ENCODE assay signal across 1 cellular context in genomic region chr4:8858188-8858924, GRCh38.
TF ChIP-seq lines count a peak whose summit lies in the region.

No MANE protein-coding gene starts in this region.

TF ChIP-seq in A549, 52 proteins besides CTCF, POLR2A, EP300 and RAD21 (continued from another document):
- no peak for TF ChIP-seq ELK1 (IDR thresholded peaks at IDR 0.05; ENCODE audit: low read depth, low read length)
- TF ChIP-seq, protein P1, sequence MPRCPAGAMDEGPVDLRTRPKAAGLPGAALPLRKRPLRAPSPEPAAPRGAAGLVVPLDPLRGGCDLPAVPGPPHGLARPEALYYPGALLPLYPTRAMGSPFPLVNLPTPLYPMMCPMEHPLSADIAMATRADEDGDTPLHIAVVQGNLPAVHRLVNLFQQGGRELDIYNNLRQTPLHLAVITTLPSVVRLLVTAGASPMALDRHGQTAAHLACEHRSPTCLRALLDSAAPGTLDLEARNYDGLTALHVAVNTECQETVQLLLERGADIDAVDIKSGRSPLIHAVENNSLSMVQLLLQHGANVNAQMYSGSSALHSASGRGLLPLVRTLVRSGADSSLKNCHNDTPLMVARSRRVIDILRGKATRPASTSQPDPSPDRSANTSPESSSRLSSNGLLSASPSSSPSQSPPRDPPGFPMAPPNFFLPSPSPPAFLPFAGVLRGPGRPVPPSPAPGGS (IDR thresholded peaks at IDR 0.05): no peak
TF ChIP-seq in A549: peak in this region for 1.
